8 cellular contexts compared by ENCODE assay signal in the genomic region with DNA sequence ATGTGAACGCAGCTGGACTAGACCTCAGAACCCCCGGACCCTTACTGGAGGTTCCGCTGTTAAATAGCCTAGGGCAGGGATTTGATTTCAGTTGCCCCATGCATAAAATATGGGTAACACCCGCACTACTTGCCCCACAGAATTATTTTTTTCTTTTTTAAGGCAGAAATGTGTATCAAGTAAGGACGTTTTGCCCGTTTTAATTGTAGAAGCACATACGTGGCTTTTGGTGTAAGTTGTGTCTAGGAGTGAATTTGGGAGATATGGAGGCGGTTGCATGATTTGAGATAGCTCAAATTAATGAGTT. TPM values are rescaled to one million over a fixed set of nuclear protein-coding genes. Genes with fewer than 3 reads are reported as not detected.
DNase-seq lines count a peak whose midpoint lies in the region; ATAC-seq and TF ChIP-seq lines count a peak whose summit lies in the region.

No MANE protein-coding gene starts in this region.

- H3K79me2 ChIP-seq in DND-41 (ENCODE audit: insufficient read depth, low read length), result peaks cover 47% of the 10 kb centered on the region

- no peak for ATAC-seq in DND-41 (ENCODE audit: insufficient read depth, low read depth)
- ATAC-seq in HG03520 (IDR thresholded peaks at IDR 0.05; ENCODE audit: unreplicated experiment), result no peak

- H3K27me3 ChIP-seq in DND-41 (ENCODE audit: insufficient read depth, low read length, poor library complexity), result peaks cover 3% of the 10 kb centered on the region
- H3K27me3 ChIP-seq in mononuclear cell (ENCODE audit: insufficient read depth, low read length), result peaks cover under 1% of the 10 kb centered on the region

- no peak for DNase-seq in DND-41
- DNase-seq in Jurkat, Clone E6-1 (ENCODE audit: low read depth, low spot score), result no peak
- no peak for DNase-seq in chondrocyte (ENCODE audit: low spot score)
- DNase-seq in GM13977 (ENCODE audit: low spot score), result no peak
- no peak for DNase-seq in SW 1271 (lab: John Stamatoyannopoulos, UW)
- no peak for DNase-seq in effector CD8-positive, alpha-beta T cell (lab: John Stamatoyannopoulos, UW)

- H4K20me1 ChIP-seq in DND-41 (ENCODE audit: insufficient read depth, low read length), result peaks cover 33% of the 10 kb centered on the region; the same call in 1 of the 2 replicates

- H3K4me1 ChIP-seq in DND-41 (ENCODE audit: insufficient read depth, low read length) (peaks cover 43% of the 10 kb centered on the region), mononuclear cell (ENCODE audit: insufficient read depth, low read length) (peaks cover 22% of the 10 kb centered on the region)

- H3K27me3 Mint-ChIP-seq in chondrocyte (ENCODE audit: low read depth), result no peaks in the 10 kb centered on the region

- in situ Hi-C loops in GM13977 (cut with MboI; ENCODE audit: low pct_unique_long_range_greater_than_20kb, low sequenced_read_pairs, unreplicated experiment), result no loop called here

- no peaks in the 10 kb centered on the region for H3K9me3 Mint-ChIP-seq in chondrocyte (ENCODE audit: low read depth)

- H3K4me3 ChIP-seq in DND-41 (ENCODE audit: low read depth in 1 of 2, low read length in 2 of 2), result peak overlapping the region; percentile 47 to 74
- peak overlapping the region; percentile 82 for H3K4me3 ChIP-seq in Jurkat, Clone E6-1 (ENCODE audit: low read length)
- H3K4me3 ChIP-seq in mononuclear cell (ENCODE audit: low read length), result peak overlapping the region; percentile 75

- H3K36me3 ChIP-seq in DND-41 (ENCODE audit: insufficient read depth, low read length), result peaks cover 21% of the 10 kb centered on the region

- H3K27ac Mint-ChIP-seq in chondrocyte (ENCODE audit: unreplicated experiment), result peak overlapping the region; percentile 99

- H3K4me2 ChIP-seq in DND-41 (ENCODE audit: insufficient read depth, low read length), result peak overlapping the region; percentile 72

- H3K36me3 Mint-ChIP-seq in chondrocyte (ENCODE audit: low read depth), result no peaks in the 10 kb centered on the region

- H3K9me3 ChIP-seq in DND-41 (ENCODE audit: insufficient read depth, low read length, severe bottlenecking) (no peaks in the 10 kb centered on the region), mononuclear cell (ENCODE audit: low read depth, low read length) (no peaks in the 10 kb centered on the region)

- H3K27ac ChIP-seq in DND-41 (ENCODE audit: low read length), result peak overlapping the region; percentile 93

- peak overlapping the region; percentile 96 for H2AFZ ChIP-seq in DND-41 (ENCODE audit: low read depth, low read length)

- H3K4me3 Mint-ChIP-seq in chondrocyte (ENCODE audit: unreplicated experiment), result peak overlapping the region; percentile 93

- peaks cover 43% of the 10 kb centered on the region for H3K4me1 Mint-ChIP-seq in chondrocyte (ENCODE audit: low read depth)

- peak overlapping the region; percentile 92 for H3K9ac ChIP-seq in DND-41 (ENCODE audit: low read depth, low read length)

- TF ChIP-seq CTCF in DND-41 (IDR thresholded peaks at IDR 0.05; ENCODE audit: borderline replicate concordance, extremely low read depth, low read length, poor library complexity, severe bottlenecking), result no peak
- TF ChIP-seq CTCF in chondrocyte (IDR thresholded peaks at IDR 0.05), result no peak
- TF ChIP-seq CTCF in GM13977 (IDR thresholded peaks at IDR 0.05; ENCODE audit: extremely low read depth, insufficient read depth, missing control alignments), result no peak

RNA-seq across cellular contexts. Expression of a gene that starts 0.6 kb away (rescaled TPM):
- polyA plus RNA-seq in Jurkat, Clone E6-1 (2012; ENCODE audit: insufficient read depth, insufficient read length), result 16.3 TPM
- total RNA-seq in chondrocyte (26.1 to 28.0 TPM (median 27.8 TPM) in 3 replicates), mononuclear cell (20.3 TPM)
